Comparison of ENCODE assay signal across 15 cellular contexts in the genomic region with DNA sequence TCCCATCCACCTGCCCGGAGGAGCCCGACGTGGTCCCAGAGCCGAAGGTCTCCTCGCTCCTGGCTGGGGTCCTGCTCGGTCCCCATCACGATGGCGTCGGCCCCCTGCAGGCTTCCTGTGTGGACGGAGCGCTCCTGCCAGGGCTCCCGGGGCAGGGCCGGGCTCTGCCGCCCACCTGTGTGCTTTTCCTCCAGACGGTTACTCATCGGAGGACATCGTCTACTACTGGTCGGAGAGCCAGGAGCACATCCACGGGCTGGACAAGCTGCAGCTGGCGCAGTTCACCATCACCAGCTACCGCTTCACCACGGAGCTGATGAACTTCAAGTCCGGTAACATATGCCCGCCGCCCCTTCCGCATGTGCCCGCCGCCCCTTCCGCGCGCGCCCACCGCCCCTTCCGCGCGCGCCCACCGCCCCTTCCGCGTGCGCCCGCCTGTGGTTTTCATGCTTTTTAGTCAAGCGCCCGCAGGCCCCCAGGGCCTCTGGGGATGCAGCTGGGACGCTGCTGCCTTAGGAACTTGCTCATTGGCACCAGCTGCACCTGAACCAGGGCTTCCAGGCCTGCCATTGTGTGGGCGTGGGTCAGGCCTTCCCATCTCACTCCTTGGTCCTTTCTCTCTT. TPM values are rescaled to one million over a fixed set of nuclear protein-coding genes. Genes with fewer than 3 reads are reported as not detected.
DNase-seq lines count a peak whose midpoint lies in the region; ATAC-seq and TF ChIP-seq lines count a peak whose summit lies in the region.
"Had no signal": no experiment of that assay in that cellular context is flagged by ENCODE, and none has a peak within 500 bp of the region (broad histone marks: within the 10 kb centered on the region; RNA-seq: fewer than 3 reads in every experiment).

No MANE protein-coding gene starts in this region.

- H3K27ac Mint-ChIP-seq in stimulated activated naive CD8-positive, alpha-beta T cell treated with anti-CD3 and anti-CD28 coated beads, Interleukin-15, amount 100 ng/mL, for 72 hours, result no peak overlapping the region
- H3K27ac Mint-ChIP-seq in activated B cell treated with CpG ODN at 0.5 μM for 24 hours (no peak overlapping the region), naive B cell (peak overlapping the region in 2 of 6 donors; percentile 65 to 84), CD14-positive monocyte (peak overlapping the region in 1 of 7 donors; percentile 40)
- H3K27ac Mint-ChIP-seq: CD8-positive, alpha-beta T cell had no signal

- CTCF ChIA-PET in activated B cell treated with CpG ODN at 0.5 μM for 24 hours (lab: Charles Lee), result interaction anchor here (0.9 kb wide), 1 partner anchor 16 kb away, joined by 3 read pairs; no protein-coding TSS in a partner anchor

- H3K36me3 Mint-ChIP-seq in activated B cell treated with CpG ODN at 0.5 μM for 24 hours (ENCODE audit: low read depth), result no peaks in the 10 kb centered on the region
- H3K36me3 Mint-ChIP-seq in naive B cell, result no peaks in the 10 kb centered on the region
- no peaks in the 10 kb centered on the region for H3K36me3 Mint-ChIP-seq in CD14-positive monocyte
- H3K36me3 Mint-ChIP-seq: CD8-positive, alpha-beta T cell had no signal

- intact Hi-C loops in activated B cell treated with CpG ODN at 0.5 μM for 24 hours (cut with micrococcal nuclease) (no loop called here), CD14-positive monocyte (cut with micrococcal nuclease) (no loop called here)

- no peak for DNase-seq in stimulated activated naive CD8-positive, alpha-beta T cell treated with anti-CD3 and anti-CD28 coated beads, Interleukin-15, amount 100 ng/mL, for 72 hours
- no peak for DNase-seq in stimulated activated naive CD8-positive, alpha-beta T cell treated with anti-CD3 and anti-CD28 coated beads, Interleukin-15, Interleukin-2, amounts not matched to agents 100 U/mL and 50 U/mL, for 24 hours
- no peak for DNase-seq in activated B cell treated with CpG ODN at 0.5 μM for 24 hours
- no peak for DNase-seq in naive B cell
- DNase-seq in CD14-positive monocyte (ENCODE audit: low spot score), result no peak
- no peak for DNase-seq in NCI-H187 treated with DMSO at 0.1 percent for 48 hours (lab: John Stamatoyannopoulos, UW)
- no peak for DNase-seq in NK-92 (lab: John Stamatoyannopoulos, UW; ENCODE audit: unreplicated experiment)
- DNase-seq: 8988T; AML-193; CD8-positive, alpha-beta T cell; COR-L47; GOT3 had no signal

- H3K27me3 Mint-ChIP-seq in stimulated activated naive CD8-positive, alpha-beta T cell treated with anti-CD3 and anti-CD28 coated beads, Interleukin-15, amount 100 ng/mL, for 72 hours, result peaks cover 14% of the 10 kb centered on the region
- H3K27me3 Mint-ChIP-seq in activated B cell treated with CpG ODN at 0.5 μM for 24 hours (peaks cover 13% of the 10 kb centered on the region), naive B cell (peaks cover 9 to 20% (median 10%) of the 10 kb centered on the region in 3 donors), CD14-positive monocyte (ENCODE audit: low read depth in 3 of 3) (peaks cover 6 to 16% (median 11%) of the 10 kb centered on the region in 3 donors)

- no peak overlapping the region for H3K4me3 Mint-ChIP-seq in stimulated activated naive CD8-positive, alpha-beta T cell treated with anti-CD3 and anti-CD28 coated beads, Interleukin-15, amount 100 ng/mL, for 72 hours
- H3K4me3 Mint-ChIP-seq in activated B cell treated with CpG ODN at 0.5 μM for 24 hours (peak overlapping the region; percentile 19), naive B cell (peak overlapping the region in 7 of 8 donors; percentile 32 to 80 (median 65)), CD14-positive monocyte (no peak overlapping the region)
- H3K4me3 Mint-ChIP-seq: CD8-positive, alpha-beta T cell had no signal

- POLR2A ChIA-PET in activated B cell treated with CpG ODN at 0.5 μM for 24 hours (lab: Charles Lee), result interaction anchor here (0.6 kb wide), 1 partner anchor 1872 kb away, joined by 10 read pairs; a partner anchor contains a TSS

- TF ChIP-seq CTCF in activated B cell treated with CpG ODN at 0.5 μM for 24 hours (IDR thresholded peaks at IDR 0.05), result no peak
- no peak for TF ChIP-seq CTCF in CD14-positive monocyte (IDR thresholded peaks at IDR 0.05)

- peak; percentile 10 for ATAC-seq in stimulated activated naive CD8-positive, alpha-beta T cell treated with anti-CD3 and anti-CD28 coated beads, Interleukin-15, amount 100 ng/mL, for 72 hours
- ATAC-seq in stimulated activated naive CD8-positive, alpha-beta T cell treated with anti-CD3 and anti-CD28 coated beads, Interleukin-15, Interleukin-2, amounts not matched to agents 100 U/mL and 50 U/mL, for 24 hours, result no peak
- ATAC-seq in activated B cell treated with CpG ODN at 0.5 μM for 24 hours (ENCODE audit: low read depth), result peak; percentile 42
- ATAC-seq in naive B cell (ENCODE audit: low read depth in 2 of 2), result peak; percentile 18 to 56
- ATAC-seq: CD8-positive, alpha-beta T cell; GM12878 had no signal

- H3K9me3 Mint-ChIP-seq in stimulated activated naive CD8-positive, alpha-beta T cell treated with anti-CD3 and anti-CD28 coated beads, Interleukin-15, amount 100 ng/mL, for 72 hours, result no peaks in the 10 kb centered on the region
- no peaks in the 10 kb centered on the region for H3K9me3 Mint-ChIP-seq in activated B cell treated with CpG ODN at 0.5 μM for 24 hours
- no peaks in the 10 kb centered on the region for H3K9me3 Mint-ChIP-seq in naive B cell
- no peaks in the 10 kb centered on the region for H3K9me3 Mint-ChIP-seq in CD14-positive monocyte
- H3K9me3 Mint-ChIP-seq: CD8-positive, alpha-beta T cell had no signal

- peaks cover 4% of the 10 kb centered on the region for H3K4me1 Mint-ChIP-seq in stimulated activated naive CD8-positive, alpha-beta T cell treated with anti-CD3 and anti-CD28 coated beads, Interleukin-15, amount 100 ng/mL, for 72 hours
- H3K4me1 Mint-ChIP-seq in activated B cell treated with CpG ODN at 0.5 μM for 24 hours (peaks cover 8% of the 10 kb centered on the region), naive B cell (peaks cover 0 to 10% (median 0%) of the 10 kb centered on the region in 3 donors), CD14-positive monocyte (peaks cover 6% of the 10 kb centered on the region)

RNA-seq across cellular contexts. Expression of a gene that starts 8.9 kb away (rescaled TPM):
- total RNA-seq in activated B cell treated with CpG ODN at 0.5 μM for 24 hours, result not detected in 2 replicates
- polyA plus RNA-seq in naive B cell (ENCODE audit: low read depth in 6 of 6), result not detected
- not detected for polyA plus RNA-seq in CD14-positive monocyte
- total RNA-seq: Daoy, GM12878, HT1080 had no signal
- polyA plus RNA-seq: GM12878 had no signal

RNA-seq across cellular contexts. Expression of a gene that starts 22.1 kb away (rescaled TPM):
- total RNA-seq in activated B cell treated with CpG ODN at 0.5 μM for 24 hours, result 20.5 and 28.5 TPM in 2 replicates
- polyA plus RNA-seq in naive B cell (ENCODE audit: low read depth in 6 of 6) (10 to 100 TPM in 2 of 6 donors, 1 to 10 TPM in 4; 5.7 to 12.4 (median 9.3) TPM), CD14-positive monocyte (1 to 10 TPM in 1 of 2 donors, under 1 TPM in 1; 0.74 to 1.4 TPM)
- total RNA-seq: HT1080 had no signal

RNA-seq across cellular contexts. Expression of a gene that starts 24.5 kb away (rescaled TPM):
- not detected in 2 replicates for total RNA-seq in activated B cell treated with CpG ODN at 0.5 μM for 24 hours
- polyA plus RNA-seq in naive B cell (ENCODE audit: low read depth in 6 of 6) (not detected), CD14-positive monocyte (not detected)
- total RNA-seq: CD8-positive, alpha-beta T cell; Daoy; GM12878; HT1080 had no signal

Comparison
In these comparisons a context has a peak if more than half of its experiments do, and no peak if none do; other contexts are left out.
1. H3K4me3 Mint-ChIP-seq: peak in activated B cell treated with CpG ODN at 0.5 μM for 24 hours (single experiment) and naive B cell (7 of 8); none in stimulated activated naive CD8-positive, alpha-beta T cell treated with anti-CD3 and anti-CD28 coated beads, Interleukin-15, amount 100 ng/mL, for 72 hours (0 of 2) and CD14-positive monocyte (0 of 2).